Comparison of ENCODE assay signal across 5 cellular contexts in genomic region chr10:37908165-37908564, GRCh38.
A peak's percentile ranks its signal among the peaks of the same experiment; 100 is the strongest.
TF ChIP-seq lines count a peak whose summit lies in the region.
"Not testable (repeated sequence)": the region's sequence is repeated elsewhere in the genome, so short reads cannot be mapped to it uniquely, and the experiment has no call there.

No MANE protein-coding gene starts in this region.

TF ChIP-seq in A549, 52 proteins besides CTCF, POLR2A, EP300 and RAD21:
- TF ChIP-seq CEBPB (IDR thresholded peaks at IDR 0.05): peak; percentile 17 to 51; a peak in 2 of 4 replicates

TF ChIP-seq in IMR-90, 13 proteins besides CTCF, POLR2A, EP300 and RAD21:
- peak; percentile 68 for TF ChIP-seq CEBPB (IDR thresholded peaks at IDR 0.05; ENCODE audit: low read depth, low read length)

TF ChIP-seq in Ishikawa, 13 proteins besides CTCF, POLR2A, EP300 and RAD21:
- TF ChIP-seq CEBPB (IDR thresholded peaks at IDR 0.05): peak; percentile 53
TF ChIP-seq in Ishikawa: peak in this region for 1; not testable (repeated sequence) for 12.

TF ChIP-seq in K562, 482 proteins besides CTCF, POLR2A, EP300 and RAD21:
- not testable (repeated sequence) for TF ChIP-seq CEBPG (CRISPR knock-in tag; IDR thresholded peaks at IDR 0.05)
- peak in 1 of 2 experiments; percentile 86; a peak in 2 of 4 replicates for TF ChIP-seq CEBPG (tag; conservative IDR thresholded peaks at IDR 0.05 in 1 of 2, IDR thresholded peaks at IDR 0.05 in 1 of 2)
- TF ChIP-seq CEBPB (tag; IDR thresholded peaks at IDR 0.05): peak; percentile 70

TF ChIP-seq in HepG2, 621 proteins besides CTCF, POLR2A, EP300 and RAD21:
- TF ChIP-seq CEBPG (CRISPR knock-in tag; IDR thresholded peaks at IDR 0.05) (peak; percentile 39; the same call in 1 of the 2 replicates), CEBPB (IDR thresholded peaks at IDR 0.05; ENCODE audit: borderline replicate concordance, low read depth, low read length) (peak; percentile 50; the same call in 1 of the 2 replicates)
